Comparison of ENCODE assay signal across 1 cellular context in the genomic region with DNA sequence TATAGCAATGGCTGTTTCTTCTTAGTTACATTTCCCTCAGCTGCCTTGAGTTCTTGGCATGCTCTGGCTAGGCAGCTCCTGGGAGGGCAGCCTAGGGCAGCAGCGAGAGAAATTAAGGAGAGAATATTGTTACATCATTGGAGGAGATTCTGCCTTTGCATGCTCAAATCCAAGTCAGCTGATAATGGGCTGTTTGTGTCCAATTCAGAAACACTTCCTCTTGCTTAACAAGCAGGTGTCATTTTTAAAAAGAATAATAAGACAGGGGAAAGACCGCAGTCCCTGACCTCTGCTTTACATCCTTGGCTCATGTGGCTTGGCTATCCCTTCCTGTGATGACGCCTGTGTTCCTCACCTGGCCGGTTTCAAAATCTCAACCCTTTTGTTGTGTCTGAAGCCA.
TF ChIP-seq lines count a peak whose summit lies in the region.

No MANE protein-coding gene starts in this region.

TF ChIP-seq in SK-N-SH treated with all-trans-retinoic acid at 6 μM for 48 hours, 23 proteins besides CTCF, POLR2A, EP300 and RAD21 (continued from another document):
- TF ChIP-seq, protein P1, sequence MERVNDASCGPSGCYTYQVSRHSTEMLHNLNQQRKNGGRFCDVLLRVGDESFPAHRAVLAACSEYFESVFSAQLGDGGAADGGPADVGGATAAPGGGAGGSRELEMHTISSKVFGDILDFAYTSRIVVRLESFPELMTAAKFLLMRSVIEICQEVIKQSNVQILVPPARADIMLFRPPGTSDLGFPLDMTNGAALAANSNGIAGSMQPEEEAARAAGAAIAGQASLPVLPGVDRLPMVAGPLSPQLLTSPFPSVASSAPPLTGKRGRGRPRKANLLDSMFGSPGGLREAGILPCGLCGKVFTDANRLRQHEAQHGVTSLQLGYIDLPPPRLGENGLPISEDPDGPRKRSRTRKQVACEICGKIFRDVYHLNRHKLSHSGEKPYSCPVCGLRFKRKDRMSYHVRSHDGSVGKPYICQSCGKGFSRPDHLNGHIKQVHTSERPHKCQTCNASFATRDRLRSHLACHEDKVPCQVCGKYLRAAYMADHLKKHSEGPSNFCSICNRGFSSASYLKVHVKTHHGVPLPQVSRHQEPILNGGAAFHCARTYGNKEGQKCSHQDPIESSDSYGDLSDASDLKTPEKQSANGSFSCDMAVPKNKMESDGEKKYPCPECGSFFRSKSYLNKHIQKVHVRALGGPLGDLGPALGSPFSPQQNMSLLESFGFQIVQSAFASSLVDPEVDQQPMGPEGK (CRISPR knock-in tag; IDR thresholded peaks at IDR 0.05; ENCODE audit: borderline replicate concordance) = no peak
- TF ChIP-seq ESRRG (CRISPR knock-in tag; IDR thresholded peaks at IDR 0.05) (no peak), ZFP3 (CRISPR knock-in tag; IDR thresholded peaks at IDR 0.05) (no peak)
- TF ChIP-seq, protein P2, sequence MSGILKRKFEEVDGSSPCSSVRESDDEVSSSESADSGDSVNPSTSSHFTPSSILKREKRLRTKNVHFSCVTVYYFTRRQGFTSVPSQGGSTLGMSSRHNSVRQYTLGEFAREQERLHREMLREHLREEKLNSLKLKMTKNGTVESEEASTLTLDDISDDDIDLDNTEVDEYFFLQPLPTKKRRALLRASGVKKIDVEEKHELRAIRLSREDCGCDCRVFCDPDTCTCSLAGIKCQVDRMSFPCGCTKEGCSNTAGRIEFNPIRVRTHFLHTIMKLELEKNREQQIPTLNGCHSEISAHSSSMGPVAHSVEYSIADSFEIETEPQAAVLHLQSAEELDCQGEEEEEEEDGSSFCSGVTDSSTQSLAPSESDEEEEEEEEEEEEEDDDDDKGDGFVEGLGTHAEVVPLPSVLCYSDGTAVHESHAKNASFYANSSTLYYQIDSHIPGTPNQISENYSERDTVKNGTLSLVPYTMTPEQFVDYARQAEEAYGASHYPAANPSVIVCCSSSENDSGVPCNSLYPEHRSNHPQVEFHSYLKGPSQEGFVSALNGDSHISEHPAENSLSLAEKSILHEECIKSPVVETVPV (CRISPR knock-in tag; IDR thresholded peaks at IDR 0.05) = no peak
